In genomic region chr3:130850846-130851245, GRCh38 we compare ENCODE assay signal across 10 cellular contexts. TPM values are rescaled to one million over a fixed set of nuclear protein-coding genes. Genes with fewer than 3 reads are reported as not detected.
A peak's percentile ranks its signal among the peaks of the same experiment; 100 is the strongest.
DNase-seq lines count a peak whose midpoint lies in the region; ATAC-seq and TF ChIP-seq lines count a peak whose summit lies in the region.
"Had no signal": no experiment of that assay in that cellular context is flagged by ENCODE, and none has a peak within 500 bp of the region (broad histone marks: within the 10 kb centered on the region; RNA-seq: fewer than 3 reads in every experiment).

No MANE protein-coding gene starts in this region.

- H3K4me1 ChIP-seq in vagina, result peaks cover 23% of the 10 kb centered on the region

- peaks cover 15 to 21% of the 10 kb centered on the region in 2 donors for H3K27me3 Mint-ChIP-seq in natural killer cell treated with Interleukin-12 subunit alpha and Interleukin-12 subunit beta and Interleukin-15 and Interleukin-18, amount 100 ng/mL, for 72 hours
- peaks cover 9 to 18% of the 10 kb centered on the region in 2 donors for H3K27me3 Mint-ChIP-seq in natural killer cell (ENCODE audit: low read depth in 2 of 2)
- H3K27me3 Mint-ChIP-seq in activated T-helper 2 cell treated with anti-CD3 and anti-CD28 coated beads, Interferon-gamma antibody, Interleukin-2, Interleukin-4, amounts not matched to agents 10 μg/mL and 5 μg/mL and 100 μg/mL, durations not matched to agents 14 hours and 24 hours and 36 hours (ENCODE audit: low read depth), result peaks cover 21% of the 10 kb centered on the region

- TF ChIP-seq POLR2A in vagina (IDR thresholded peaks at IDR 0.05), result no peak

- peak overlapping the region; percentile 57 to 79 for H3K27ac Mint-ChIP-seq in natural killer cell treated with Interleukin-12 subunit alpha and Interleukin-12 subunit beta and Interleukin-15 and Interleukin-18, amount 100 ng/mL, for 72 hours
- no peak overlapping the region for H3K27ac Mint-ChIP-seq in natural killer cell
- peak overlapping the region; percentile 25 for H3K27ac Mint-ChIP-seq in activated T-helper 2 cell treated with anti-CD3 and anti-CD28 coated beads, Interferon-gamma antibody, Interleukin-2, Interleukin-4, amounts not matched to agents 10 μg/mL and 5 μg/mL and 100 μg/mL, durations not matched to agents 14 hours and 24 hours and 36 hours

- intact Hi-C loops in natural killer cell (cut with micrococcal nuclease), result no loop called here
- intact Hi-C loops in activated T-helper 2 cell treated with anti-CD3 and anti-CD28 coated beads, Interferon-gamma antibody, Interleukin-2, Interleukin-4, amounts not matched to agents 10 μg/mL and 5 μg/mL and 100 μg/mL, durations not matched to agents 14 hours and 24 hours and 36 hours (cut with micrococcal nuclease), result loop anchor here (1.0 to 2.0 kb wide), 3 partner anchors 42 to 639 kb away; partner anchors contain the start of gene PIK3R4
- intact Hi-C loops in vagina (cut with DNase I), result no loop called here

- H3K27me3 ChIP-seq in layer of hippocampus (ENCODE audit: control insufficient read depth, insufficient read depth, low read length) (no peaks in the 10 kb centered on the region), vagina (no peaks in the 10 kb centered on the region)

- H3K36me3 ChIP-seq in vagina, result no peaks in the 10 kb centered on the region

- H3K4me3 ChIP-seq in vagina, result no peak overlapping the region

- TF ChIP-seq CTCF in natural killer cell (IDR thresholded peaks at IDR 0.05) (no peak), vagina (IDR thresholded peaks at IDR 0.05) (no peak)

- H3K4me3 Mint-ChIP-seq in natural killer cell treated with Interleukin-12 subunit alpha and Interleukin-12 subunit beta and Interleukin-15 and Interleukin-18, amount 100 ng/mL, for 72 hours, result peak overlapping the region; percentile 69
- H3K4me3 Mint-ChIP-seq in natural killer cell, result no peak overlapping the region
- no peak overlapping the region for H3K4me3 Mint-ChIP-seq in activated T-helper 2 cell treated with anti-CD3 and anti-CD28 coated beads, Interferon-gamma antibody, Interleukin-2, Interleukin-4, amounts not matched to agents 10 μg/mL and 5 μg/mL and 100 μg/mL, durations not matched to agents 14 hours and 24 hours and 36 hours (ENCODE audit: low read depth)

- no peaks in the 10 kb centered on the region for H3K36me3 Mint-ChIP-seq in natural killer cell treated with Interleukin-12 subunit alpha and Interleukin-12 subunit beta and Interleukin-15 and Interleukin-18, amount 100 ng/mL, for 72 hours
- H3K36me3 Mint-ChIP-seq in natural killer cell, result no peaks in the 10 kb centered on the region
- H3K36me3 Mint-ChIP-seq in activated T-helper 2 cell treated with anti-CD3 and anti-CD28 coated beads, Interferon-gamma antibody, Interleukin-2, Interleukin-4, amounts not matched to agents 10 μg/mL and 5 μg/mL and 100 μg/mL, durations not matched to agents 14 hours and 24 hours and 36 hours (ENCODE audit: low read depth), result no peaks in the 10 kb centered on the region

- no peaks in the 10 kb centered on the region for H3K9me3 ChIP-seq in vagina

- no peaks in the 10 kb centered on the region for H3K9me3 Mint-ChIP-seq in natural killer cell treated with Interleukin-12 subunit alpha and Interleukin-12 subunit beta and Interleukin-15 and Interleukin-18, amount 100 ng/mL, for 72 hours
- H3K9me3 Mint-ChIP-seq in natural killer cell, result no peaks in the 10 kb centered on the region
- no peaks in the 10 kb centered on the region for H3K9me3 Mint-ChIP-seq in activated T-helper 2 cell treated with anti-CD3 and anti-CD28 coated beads, Interferon-gamma antibody, Interleukin-2, Interleukin-4, amounts not matched to agents 10 μg/mL and 5 μg/mL and 100 μg/mL, durations not matched to agents 14 hours and 24 hours and 36 hours

- H3K4me1 Mint-ChIP-seq in natural killer cell treated with Interleukin-12 subunit alpha and Interleukin-12 subunit beta and Interleukin-15 and Interleukin-18, amount 100 ng/mL, for 72 hours (ENCODE audit: low read depth in 2 of 2), result peaks cover 13 to 26% of the 10 kb centered on the region in 2 donors
- H3K4me1 Mint-ChIP-seq in natural killer cell, result peaks cover 13 to 14% of the 10 kb centered on the region in 2 donors
- H3K4me1 Mint-ChIP-seq in activated T-helper 2 cell treated with anti-CD3 and anti-CD28 coated beads, Interferon-gamma antibody, Interleukin-2, Interleukin-4, amounts not matched to agents 10 μg/mL and 5 μg/mL and 100 μg/mL, durations not matched to agents 14 hours and 24 hours and 36 hours (ENCODE audit: low read depth), result peaks cover 33% of the 10 kb centered on the region

- DNase-seq in natural killer cell treated with Interleukin-12 subunit alpha and Interleukin-12 subunit beta and Interleukin-15 and Interleukin-18, amount 100 ng/mL, for 72 hours (ENCODE audit: low spot score), result no peak
- no peak for DNase-seq in natural killer cell
- no peak for DNase-seq in activated T-helper 2 cell treated with anti-CD3 and anti-CD28 coated beads, Interferon-gamma antibody, Interleukin-2, Interleukin-4, amounts not matched to agents 10 μg/mL and 5 μg/mL and 100 μg/mL, durations not matched to agents 14 hours and 24 hours and 36 hours (ENCODE audit: low spot score)
- DNase-seq in vagina (ENCODE audit: extremely low spot score in 2 of 2), result no peak
- DNase-seq in pons (ENCODE audit: low spot score), result no peak
- DNase-seq in glomerular visceral epithelial cell (ENCODE audit: extremely low spot score), result no peak
- no peak for DNase-seq in NCI-H1105 treated with DMSO at 0.1 percent for 48 hours (lab: John Stamatoyannopoulos, UW)
- DNase-seq: EL, NCI-H2081 had no signal

- H3K27ac ChIP-seq in layer of hippocampus (ENCODE audit: low read depth, low read length) (peak overlapping the region; percentile 77), vagina (peak overlapping the region; percentile 10)

- no peak for ATAC-seq in natural killer cell treated with Interleukin-12 subunit alpha and Interleukin-12 subunit beta and Interleukin-15 and Interleukin-18, amount 100 ng/mL, for 72 hours
- no peak for ATAC-seq in natural killer cell

RNA-seq across cellular contexts. Expression of gene ATP2C1, which starts 43.0 kb away (rescaled TPM):
- total RNA-seq in natural killer cell treated with Interleukin-12 subunit alpha and Interleukin-12 subunit beta and Interleukin-15 and Interleukin-18, amount 100 ng/mL, for 72 hours, result 100 to 1,000 TPM; 100 to 109 TPM
- 10 to 100 TPM; 58.8 to 72.9 (median 60.6) TPM for total RNA-seq in natural killer cell
- total RNA-seq in activated T-helper 2 cell treated with anti-CD3 and anti-CD28 coated beads, Interferon-gamma antibody, Interleukin-2, Interleukin-4, amounts not matched to agents 10 μg/mL and 5 μg/mL and 100 μg/mL, durations not matched to agents 14 hours and 24 hours and 36 hours, result 59.4 and 63.7 TPM in 2 replicates
- total RNA-seq in vagina, result 34.1 TPM

Comparison
In these comparisons a context has a peak if more than half of its experiments do, and no peak if none do; other contexts are left out.
1. H3K27ac Mint-ChIP-seq: peak in natural killer cell treated with Interleukin-12 subunit alpha and Interleukin-12 subunit beta and Interleukin-15 and Interleukin-18, amount 100 ng/mL, for 72 hours (2 of 2) and activated T-helper 2 cell treated with anti-CD3 and anti-CD28 coated beads, Interferon-gamma antibody, Interleukin-2, Interleukin-4, amounts not matched to agents 10 μg/mL and 5 μg/mL and 100 μg/mL, durations not matched to agents 14 hours and 24 hours and 36 hours (single experiment); none in natural killer cell (0 of 2).